ENCODE assay signal across 1 cellular context in the genomic region with DNA sequence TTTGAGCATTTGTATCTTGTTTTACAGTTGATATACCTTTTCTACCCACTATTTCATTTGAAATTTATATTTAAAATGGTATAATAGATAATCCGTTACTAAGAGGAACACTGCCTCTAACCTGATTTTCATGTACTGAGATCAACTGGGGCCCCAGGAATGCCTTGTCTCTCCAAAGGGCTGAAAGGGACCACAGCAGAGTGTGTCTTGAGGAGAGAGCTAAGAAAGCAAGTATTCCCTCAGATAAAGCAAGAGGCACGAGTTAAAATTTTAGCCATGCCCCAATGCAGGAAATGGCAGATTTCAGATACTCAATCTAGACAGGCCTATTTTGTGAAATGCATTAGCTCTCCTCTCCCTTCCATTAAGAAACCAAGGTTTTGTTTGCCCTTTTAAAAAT.
TF ChIP-seq lines count a peak whose summit lies in the region.

No MANE protein-coding gene starts in this region.

TF ChIP-seq in GM23338, 12 proteins besides CTCF, POLR2A, EP300 and RAD21 (continued from another document):
- TF ChIP-seq REST (IDR thresholded peaks at IDR 0.05; ENCODE audit: unreplicated experiment) = no peak
